ENCODE assay signal across 8 cellular contexts in genomic region chr19:35715981-35716734, GRCh38. TPM values are rescaled to one million over a fixed set of nuclear protein-coding genes. Genes with fewer than 3 reads are reported as not detected.
A peak's percentile ranks its signal among the peaks of the same experiment; 100 is the strongest.
DNase-seq lines count a peak whose midpoint lies in the region; ATAC-seq and TF ChIP-seq lines count a peak whose summit lies in the region.

No MANE protein-coding gene starts in this region.

- H3K27me3 ChIP-seq in HUES6 (ENCODE audit: control insufficient read depth, insufficient read depth, low read length) (peaks cover 6% of the 10 kb centered on the region; the same call in 1 of the 2 replicates), heart left ventricle (no peaks in the 10 kb centered on the region), parathyroid adenoma (ENCODE audit: control insufficient read depth, insufficient read depth, low read length) (no peaks in the 10 kb centered on the region)

- peaks cover 88% of the 10 kb centered on the region for H3K36me3 Mint-ChIP-seq in activated T-helper 17 cell treated with anti-CD3 and anti-CD28 coated beads, Interleukin-2, amount 50 U/mL, for 72 hours (ENCODE audit: low read depth)

- WGBS in heart left ventricle, 4 donors = 4 to 7% (median 5%) methylated on average over 43 to 48 of the region's 48 CpGs

- peak overlapping the region; percentile 96 for H3K4me3 Mint-ChIP-seq in activated T-helper 17 cell treated with anti-CD3 and anti-CD28 coated beads, Interleukin-2, amount 50 U/mL, for 72 hours

- H3K9me3 Mint-ChIP-seq in activated T-helper 17 cell treated with anti-CD3 and anti-CD28 coated beads, Interleukin-2, amount 50 U/mL, for 72 hours = no peaks in the 10 kb centered on the region

- peaks cover 5% of the 10 kb centered on the region for H3K4me1 Mint-ChIP-seq in activated T-helper 17 cell treated with anti-CD3 and anti-CD28 coated beads, Interleukin-2, amount 50 U/mL, for 72 hours

- peaks cover 29% of the 10 kb centered on the region for H3K4me1 ChIP-seq in HUES6 (ENCODE audit: control insufficient read depth, insufficient read depth, low read length)
- H3K4me1 ChIP-seq in heart left ventricle = peaks cover 3 to 39% (median 22%) of the 10 kb centered on the region in 12 donors
- H3K4me1 ChIP-seq in parathyroid adenoma = peaks cover 7% of the 10 kb centered on the region

- peak overlapping the region; percentile 85 for H3K9ac ChIP-seq in HUES6 (ENCODE audit: low read length)
- H3K9ac ChIP-seq in parathyroid adenoma = peak overlapping the region; percentile 9

- no peaks in the 10 kb centered on the region for H3K27me3 Mint-ChIP-seq in activated T-helper 17 cell treated with anti-CD3 and anti-CD28 coated beads, Interleukin-2, amount 50 U/mL, for 72 hours

- H3K27ac ChIP-seq in HUES6 (ENCODE audit: low read depth, low read length) (peak overlapping the region; percentile 61; the same call in 1 of the 2 replicates), heart left ventricle (peak overlapping the region; percentile 31 to 98 (median 92)), parathyroid adenoma (peak overlapping the region; percentile 95)

- peaks cover 18% of the 10 kb centered on the region for H3K79me2 ChIP-seq in parathyroid adenoma

- H3K36me3 ChIP-seq in HUES6 (ENCODE audit: control insufficient read depth, insufficient read depth, low read length) (peaks cover 14% of the 10 kb centered on the region), heart left ventricle (peaks cover 0 to 16% (median 5%) of the 10 kb centered on the region in 9 donors), parathyroid adenoma (ENCODE audit: control insufficient read depth, insufficient read depth, low read length) (no peaks in the 10 kb centered on the region)

- TF ChIP-seq CTCF in GM12864 (IDR thresholded peaks at IDR 0.05; ENCODE audit: low read depth, low read length, missing control alignments) (no peak), heart left ventricle (IDR thresholded peaks at IDR 0.05) (no peak), parathyroid adenoma (IDR thresholded peaks at IDR 0.05) (no peak), GM10266 (IDR thresholded peaks at IDR 0.05; ENCODE audit: control insufficient read depth, insufficient read depth, low read depth, missing control alignments) (no peak)

- intact Hi-C loops in heart left ventricle (cut with DNase I) = loop anchor here in 9 of 10 donors (1.0 to 10.0 kb wide), 15 partner anchors 13 to 451 kb away; partner anchors contain the start of genes TMEM147 (in 5 of the 9), LRFN3 (in 2 of the 9), PSENEN (in 2 of the 9) and U2AF1L4 (in 2 of the 9)

- H3K4me3 ChIP-seq in GM12864 (ENCODE audit: low read depth, low read length) (peak overlapping the region; percentile 89), HUES6 (ENCODE audit: low read depth, low read length) (peak overlapping the region; percentile 84), heart left ventricle (peak overlapping the region; percentile 66 to 100 (median 88)), parathyroid adenoma (ENCODE audit: low read depth, low read length) (peak overlapping the region; percentile 93)

- peak overlapping the region; percentile 89 for H3K4me2 ChIP-seq in parathyroid adenoma (ENCODE audit: low read length)

- TF ChIP-seq POLR2A in heart left ventricle (IDR thresholded peaks at IDR 0.05) = peak in 1 of 2 donors; percentile 15

- H2AFZ ChIP-seq in parathyroid adenoma = peak overlapping the region; percentile 95

- DNase-seq in GM12864 (ENCODE audit: low read depth) = no peak
- DNase-seq in heart left ventricle = peak in 4 of 5 donors; percentile 68 to 88 (median 74)
- no peak for DNase-seq in GM10266 (ENCODE audit: extremely low spot score)
- no peak for DNase-seq in NCI-H2081 treated with DMSO at 0.1 percent for 48 hours (lab: John Stamatoyannopoulos, UW)
- no peak for DNase-seq in SK-N-DZ (ENCODE audit: low spot score)

- no peaks in the 10 kb centered on the region for H3K9me3 ChIP-seq in HUES6 (ENCODE audit: control insufficient read depth, insufficient read depth, low read depth, low read length)
- no peaks in the 10 kb centered on the region for H3K9me3 ChIP-seq in heart left ventricle
- no peaks in the 10 kb centered on the region for H3K9me3 ChIP-seq in parathyroid adenoma (ENCODE audit: control insufficient read depth, low read length)

- no peak for ATAC-seq in activated T-helper 17 cell treated with anti-CD3 and anti-CD28 coated beads, Interleukin-2, amount 50 U/mL, for 72 hours (replicated peaks)
- ATAC-seq in heart left ventricle = peak; percentile 44 to 63 (median 46)

- H3K27ac Mint-ChIP-seq in activated T-helper 17 cell treated with anti-CD3 and anti-CD28 coated beads, Interleukin-2, amount 50 U/mL, for 72 hours = peak overlapping the region; percentile 98

RNA-seq across cellular contexts. Expression of gene KMT2B, which starts 1.6 kb away (rescaled TPM):
- 100 to 1,000 TPM in 1 of 2 donors, 10 to 100 TPM in 1; 67.4 to 117 TPM for total RNA-seq in activated T-helper 17 cell treated with anti-CD3 and anti-CD28 coated beads, Interleukin-2, amount 50 U/mL, for 72 hours
- 10 to 100 TPM; 11.3 to 24.5 (median 15.7) TPM for total RNA-seq in heart left ventricle
- polyA plus RNA-seq in heart left ventricle = 10 to 100 TPM; 13.9 to 15.8 TPM
- polyA plus RNA-seq in SK-N-DZ (2014; cell fraction: cytosol; rRNA removed) = 6.6 and 12.6 TPM in 2 replicates
- polyA plus RNA-seq in SK-N-DZ (2014; cell fraction: nucleus; rRNA removed) = 28.9 and 69.4 TPM in 2 replicates

RNA-seq across cellular contexts. Expression of gene ZBTB32, which starts 11.8 kb away (rescaled TPM):
- total RNA-seq in activated T-helper 17 cell treated with anti-CD3 and anti-CD28 coated beads, Interleukin-2, amount 50 U/mL, for 72 hours = 100 to 1,000 TPM; 138 to 217 TPM
- total RNA-seq in heart left ventricle = under 1 TPM in 1 of 9 donors, not detected in 8; 0.24 TPM
- polyA plus RNA-seq in heart left ventricle = not detected
- polyA plus RNA-seq in SK-N-DZ (2014; cell fraction: cytosol; rRNA removed) = 0.96 TPM in 1 of 2 replicates, not detected in the other
- not detected in 2 replicates for polyA plus RNA-seq in SK-N-DZ (2014; cell fraction: nucleus; rRNA removed)

RNA-seq across cellular contexts. Expression of gene IGFLR1, which starts 26.1 kb away (rescaled TPM):
- total RNA-seq in activated T-helper 17 cell treated with anti-CD3 and anti-CD28 coated beads, Interleukin-2, amount 50 U/mL, for 72 hours = 100 to 1,000 TPM in 1 of 2 donors, 10 to 100 TPM in 1; 42.3 to 153 TPM
- total RNA-seq in heart left ventricle = 10 to 100 TPM in 1 of 9 donors, 1 to 10 TPM in 7, under 1 TPM in 1; 0.74 to 25.2 (median 3.6) TPM
- polyA plus RNA-seq in heart left ventricle = 10 to 100 TPM in 1 of 2 donors, 1 to 10 TPM in 1; 3.4 to 10.8 TPM
- polyA plus RNA-seq in SK-N-DZ (2014; cell fraction: cytosol; rRNA removed) = 22.5 and 25.0 TPM in 2 replicates
- 14.4 and 27.5 TPM in 2 replicates for polyA plus RNA-seq in SK-N-DZ (2014; cell fraction: nucleus; rRNA removed)

RNA-seq across cellular contexts. Expression of gene U2AF1L4, which starts 29.1 kb away (rescaled TPM):
- total RNA-seq in activated T-helper 17 cell treated with anti-CD3 and anti-CD28 coated beads, Interleukin-2, amount 50 U/mL, for 72 hours = 10 to 100 TPM; 17.8 to 21.6 TPM
- 10 to 100 TPM; 14.3 to 32.8 (median 20.9) TPM for total RNA-seq in heart left ventricle
- polyA plus RNA-seq in heart left ventricle = 10 to 100 TPM in 1 of 2 donors, 1 to 10 TPM in 1; 7.2 to 27.1 TPM
- polyA plus RNA-seq in SK-N-DZ (2014; cell fraction: cytosol; rRNA removed) = 8.7 and 9.0 TPM in 2 replicates
- 28.2 and 29.5 TPM in 2 replicates for polyA plus RNA-seq in SK-N-DZ (2014; cell fraction: nucleus; rRNA removed)

RNA-seq across cellular contexts. Expression of gene PSENEN, which starts 29.3 kb away (rescaled TPM):
- 10 to 100 TPM; 34.0 to 51.2 TPM for total RNA-seq in activated T-helper 17 cell treated with anti-CD3 and anti-CD28 coated beads, Interleukin-2, amount 50 U/mL, for 72 hours
- total RNA-seq in heart left ventricle = 10 to 100 TPM; 25.2 to 69.0 (median 40.9) TPM
- polyA plus RNA-seq in heart left ventricle = 10 to 100 TPM; 52.6 to 95.1 TPM
- 28.7 and 40.4 TPM in 2 replicates for polyA plus RNA-seq in SK-N-DZ (2014; cell fraction: cytosol; rRNA removed)
- polyA plus RNA-seq in SK-N-DZ (2014; cell fraction: nucleus; rRNA removed) = 22.9 and 29.9 TPM in 2 replicates

Comparison
In these comparisons a context has a peak if more than half of its experiments do, and no peak if none do; other contexts are left out.
1. DNase-seq: peak in heart left ventricle (4 of 5); none in GM12864 (single experiment), GM10266 (single experiment), NCI-H2081 treated with DMSO at 0.1 percent for 48 hours (single experiment) and SK-N-DZ (single experiment).
2. RNA of gene ZBTB32, which starts 11.8 kb away (total RNA-seq): 138 to 217 TPM in activated T-helper 17 cell treated with anti-CD3 and anti-CD28 coated beads, Interleukin-2, amount 50 U/mL, for 72 hours; 0.24 TPM in heart left ventricle; every median in the first group is over 100 times any median in the second.
3. Peak in every context shown above with its lines, with median percentiles within 50 percentile points of each other: H3K4me3 ChIP-seq and H3K27ac ChIP-seq.